Comparison of ENCODE assay signal across 9 cellular contexts in the genomic region with DNA sequence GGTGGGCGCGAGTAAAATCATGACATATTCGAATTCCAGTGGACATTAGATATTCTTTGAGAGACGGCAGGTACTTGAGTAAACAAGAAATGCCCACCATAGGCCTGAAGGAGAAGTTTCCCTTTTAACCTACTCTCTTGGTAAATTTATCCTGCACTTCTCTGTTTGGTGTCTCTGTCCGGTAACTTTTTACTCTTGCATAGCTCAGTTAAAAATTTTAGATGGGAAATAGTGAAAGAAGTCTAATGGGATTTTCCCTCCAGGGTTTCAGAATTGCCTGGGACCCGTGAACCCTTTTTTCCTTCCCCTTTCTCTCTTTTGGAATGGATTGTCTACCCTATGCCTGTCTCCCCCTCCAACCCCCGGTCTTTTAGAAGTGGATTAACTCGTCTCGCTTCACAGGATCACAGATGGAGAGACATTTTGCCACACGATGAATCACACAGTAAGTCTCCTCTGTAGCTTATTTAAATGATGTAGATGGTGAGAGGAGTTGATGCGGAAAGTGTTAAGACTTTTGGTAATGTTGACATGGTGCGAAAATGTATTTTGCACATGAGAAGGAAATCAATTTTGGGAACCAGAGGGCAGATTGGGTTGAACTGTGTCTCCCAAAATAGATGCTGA. TPM values are rescaled to one million over a fixed set of nuclear protein-coding genes. Genes with fewer than 3 reads are reported as not detected.
DNase-seq lines count a peak whose midpoint lies in the region; ATAC-seq, FAIRE-seq and TF ChIP-seq lines count a peak whose summit lies in the region.
"Had no signal": no experiment of that assay in that cellular context is flagged by ENCODE, and none has a peak within 500 bp of the region (broad histone marks: within the 10 kb centered on the region; RNA-seq: fewer than 3 reads in every experiment).

No MANE protein-coding gene starts in this region.

- TF ChIP-seq CTCF in GM12878 (IDR thresholded peaks at IDR 0.05 in 2 of 3, conservative IDR thresholded peaks at IDR 0.05 in 1 of 3; ENCODE audit: control insufficient read depth in 2 of 3, extremely low read depth in 1 of 3, insufficient read depth in 1 of 3, low read depth in 3 of 3, low read length in 3 of 3) = no peak
- TF ChIP-seq CTCF in mesothelial cell of epicardium (IDR thresholded peaks at IDR 0.05; ENCODE audit: unreplicated experiment) = peak; percentile 8

- H3K27me3 ChIP-seq in MG63 (no peaks in the 10 kb centered on the region), GM12878 (replicated peaks in 1 of 2; ENCODE audit: control insufficient read depth in 2 of 2, insufficient read depth in 2 of 2, low read length in 1 of 2) (no peaks in the 10 kb centered on the region)

- H3K36me3 Mint-ChIP-seq in mesothelial cell of epicardium = peaks cover 4% of the 10 kb centered on the region

- H3K9ac ChIP-seq in GM12878 (ENCODE audit: control insufficient read depth, insufficient read depth, low read length) = peak overlapping the region; percentile 53

- H3K4me2 ChIP-seq in GM12878 (ENCODE audit: control insufficient read depth, insufficient read depth) = peak overlapping the region; percentile 95

- peaks cover 12% of the 10 kb centered on the region for H3K79me2 ChIP-seq in GM12878 (ENCODE audit: control insufficient read depth, insufficient read depth, low read length)

- CTCF ChIA-PET in GM12878 (lab: Yijun Ruan, JAX) = interaction anchor here (0.6 to 3.6 kb wide), 37 partner anchors 9 to 744 kb away, joined by 3 to 17 read pairs (median 4); no protein-coding TSS in a partner anchor

- H3K27ac Mint-ChIP-seq in mesothelial cell of epicardium = peak overlapping the region; percentile 86

- 1% methylated on average over 12 of the region's 12 CpGs for WGBS in GM12878 (ENCODE audit: insufficient coverage, insufficient replicate concordance, low lambda C conversion rate, missing lambda C conversion rate)

- H3K4me1 Mint-ChIP-seq in mesothelial cell of epicardium = peaks cover 20% of the 10 kb centered on the region

- intact Hi-C loops in GM12878 (cut with micrococcal nuclease; ENCODE audit: unreplicated experiment) = loop anchor here (5.0 kb wide), 1 partner anchor 312 kb away; no protein-coding TSS in a partner anchor

- peak overlapping the region; percentile 93 for H2AFZ ChIP-seq in GM12878 (ENCODE audit: control insufficient read depth, low read depth, low read length)

- in situ Hi-C loops in GM12878 (cut with MboI) = no loop called here

- no peaks in the 10 kb centered on the region for H3K9me3 Mint-ChIP-seq in mesothelial cell of epicardium

- BruUV-seq in GM12878 (replicated peaks; lab: Mats Ljungman, UMichigan) = no TSS peak

- TF ChIP-seq EP300 in GM12878 (IDR thresholded peaks at IDR 0.05; ENCODE audit: borderline replicate concordance in 1 of 2, control insufficient read depth in 1 of 2, low read depth in 2 of 2, low read length in 2 of 2) = no peak

- H3K4me3 ChIP-seq in MG63 (peak overlapping the region; percentile 94), GM12878 (peak overlapping the region; percentile 68)

- H3K4me1 ChIP-seq in GM12878 (ENCODE audit: control insufficient read depth, insufficient read depth, low read length) = no peaks in the 10 kb centered on the region

- no peak for FAIRE-seq in GM12878 (lab: Jason Lieb, UNC)

- POLR2A ChIA-PET in GM12878 (lab: Charles Lee) = interaction anchor here (0.6 kb wide), 1 partner anchor 101 kb away, joined by 3 read pairs; no protein-coding TSS in a partner anchor

- H3K27ac ChIP-seq in GM12878 (ENCODE audit: control insufficient read depth, insufficient read depth) = peak overlapping the region; percentile 56; the same call in 1 of the 2 replicates

- no peak for TF ChIP-seq RAD21 in GM12878 (IDR thresholded peaks at IDR 0.05; ENCODE audit: insufficient read depth, low read depth, low read length)

- no peaks in the 10 kb centered on the region for H3K9me3 ChIP-seq in MG63
- no peaks in the 10 kb centered on the region for H3K9me3 ChIP-seq in GM12878 (replicated peaks; ENCODE audit: control insufficient read depth, insufficient read depth, low read length)

- DNase-seq in ELR (ENCODE audit: low read depth) (peak; percentile 41), MG63 (no peak), GM12878 (ENCODE audit: low read depth, low spot score) (no peak), mesothelial cell of epicardium (ENCODE audit: low spot score in 2 of 2, unreplicated experiment in 2 of 2) (no peak), foreskin melanocyte (no peak), HPDE6-E6E7 (ENCODE audit: extremely low spot score) (no peak)

- peak; percentile 10 for ATAC-seq in GM21423 (IDR thresholded peaks at IDR 0.05; ENCODE audit: unreplicated experiment)
- peak; percentile 32 for ATAC-seq in GM12878
- no peak for ATAC-seq in HG02938 (IDR thresholded peaks at IDR 0.05; ENCODE audit: unreplicated experiment)

- RAD21 ChIA-PET in GM12878 (lab: Charles Lee; ENCODE audit: unreplicated experiment) = interaction anchor here (0.6 to 2.2 kb wide), 9 partner anchors 9 to 517 kb away, joined by 3 to 5 read pairs (median 4); no protein-coding TSS in a partner anchor

- no peak for TF ChIP-seq POLR2A in GM12878 (IDR thresholded peaks at IDR 0.05; ENCODE audit: low read depth, low read length)

- SMC1A ChIA-PET in GM12878 (lab: Charles Lee; ENCODE audit: uncharacterized antibody, unreplicated experiment) = interaction anchor here (0.9 to 2.2 kb wide), 11 partner anchors 13 to 568 kb away, joined by 3 to 8 read pairs (median 3); no protein-coding TSS in a partner anchor

- H4K20me1 ChIP-seq in GM12878 (ENCODE audit: control insufficient read depth, insufficient read depth) = no peaks in the 10 kb centered on the region

- H3K27me3 Mint-ChIP-seq in mesothelial cell of epicardium (ENCODE audit: low read depth) = no peaks in the 10 kb centered on the region

- peak overlapping the region; percentile 82 for H3K4me3 Mint-ChIP-seq in mesothelial cell of epicardium

- H3K36me3 ChIP-seq in MG63 (peaks cover 9% of the 10 kb centered on the region), GM12878 (ENCODE audit: control insufficient read depth in 2 of 2, insufficient read depth in 2 of 2, low read length in 1 of 2) (no peaks in the 10 kb centered on the region)

TF ChIP-seq in GM12878, 131 proteins besides CTCF, POLR2A, EP300 and RAD21 (continues in another document):
- peak; percentile 47; the same call in 1 of the 2 replicates for TF ChIP-seq PAX5 (IDR thresholded peaks at IDR 0.05; ENCODE audit: borderline replicate concordance, low read depth, low read length)
- TF ChIP-seq CBFB (IDR thresholded peaks at IDR 0.05; ENCODE audit: low read depth) = peak; percentile 11; the same call in 1 of the 2 replicates
- TF ChIP-seq SUPT20H (IDR thresholded peaks at IDR 0.05; ENCODE audit: borderline replicate concordance, control insufficient read depth, low read depth, low read length) = no peak
- peak; percentile 26; the same call in 1 of the 2 replicates for TF ChIP-seq DPF2 (IDR thresholded peaks at IDR 0.05)
- no peak for TF ChIP-seq SREBF1 (IDR thresholded peaks at IDR 0.05; ENCODE audit: low read length)
- 0 out of 2 replicates have a peak, but pooled peaks have one; percentile 6 for TF ChIP-seq GABPA (IDR thresholded peaks at IDR 0.05; ENCODE audit: low read depth)

RNA-seq across cellular contexts. Expression of a gene that starts 0.5 kb away (rescaled TPM):
- 19.3 and 25.0 TPM in 2 replicates for total RNA-seq in MG63 (2014; rRNA removed; shearing (Covaris generic); ENCODE audit: low replicate concordance)
- total RNA-seq in GM12878 (2013; cell fraction: nucleolus; rRNA removed) = 27.1 and 31.0 TPM in 2 replicates
- total RNA-seq in GM12878 (2014; rRNA removed) (30.6 and 42.0 TPM in 2 replicates), GM12878 (2014; rRNA removed; fragmentation: Illumina TruSeq; extraction: Trizol) (25.4 and 28.2 TPM in 2 replicates), GM12878 (2021) (35.9 and 38.2 TPM in 2 replicates), mesothelial cell of epicardium (11.3 to 13.1 TPM (median 11.7 TPM) in 3 replicates)
- polyA plus RNA-seq in GM12878 (2011; ENCODE audit: low read depth) = 11.8 TPM
- polyA plus RNA-seq in GM12878 (2011; rRNA removed) (36.7 and 42.8 TPM in 2 replicates), GM12878 (2014; fragmentation: Illumina TruSeq; extraction: Trizol) (28.9 and 31.4 TPM in 2 replicates), GM12878 (2014; fragmentation: Nextera tagmentation; extraction: Ambion mirVana) (10 to 100 TPM; 15.6 to 28.2 TPM), GM12878 (2014; rRNA removed) (27.6 and 28.4 TPM in 2 replicates), GM12878 (2016; fragmentation: Nextera tagmentation; extraction: Ambion mirVana) (10 to 100 TPM; 54.2 to 56.2 TPM)
- 21.7 and 24.8 TPM in 2 replicates for polyA plus RNA-seq in GM12878 (2011; cell fraction: cytosol; rRNA removed)
- 38.5 and 41.2 TPM in 2 replicates for polyA plus RNA-seq in GM12878 (2011; cell fraction: nucleus; rRNA removed)
- 24.8 and 26.1 TPM in 2 replicates for polyA plus RNA-seq in GM12878 (2012)
- polyA minus RNA-seq in GM12878 (2011; rRNA and poly(A)+ RNA removed) = 26.4 and 26.6 TPM in 2 replicates
- polyA minus RNA-seq in GM12878 (2011; cell fraction: cytosol; rRNA and poly(A)+ RNA removed) = 6.8 TPM in 2 replicates
- polyA minus RNA-seq in GM12878 (2011; cell fraction: nucleus; rRNA and poly(A)+ RNA removed) = 19.9 and 28.6 TPM in 2 replicates

RNA-seq across cellular contexts. Expression of a gene that starts 7.6 kb away (rescaled TPM):
- not detected in 2 replicates for total RNA-seq in MG63 (2014; rRNA removed; shearing (Covaris generic); ENCODE audit: low replicate concordance)
- total RNA-seq in GM12878 (2013; cell fraction: nucleolus; rRNA removed) = not detected in 2 replicates
- not detected in 2 replicates for total RNA-seq in GM12878 (2014; rRNA removed)
- total RNA-seq in GM12878 (2014; rRNA removed; fragmentation: Illumina TruSeq; extraction: Trizol) = not detected in 2 replicates
- not detected in 2 replicates for total RNA-seq in GM12878 (2021)
- 0.16 TPM for polyA plus RNA-seq in GM12878 (2011; ENCODE audit: low read depth)
- not detected in 2 replicates for polyA plus RNA-seq in GM12878 (2011; rRNA removed)
- polyA plus RNA-seq in GM12878 (2011; cell fraction: cytosol; rRNA removed) = not detected in 2 replicates
- not detected in 2 replicates for polyA plus RNA-seq in GM12878 (2011; cell fraction: nucleus; rRNA removed)
- 0.35 and 0.38 TPM in 2 replicates for polyA plus RNA-seq in GM12878 (2012)
- not detected in 2 replicates for polyA plus RNA-seq in GM12878 (2014; fragmentation: Illumina TruSeq; extraction: Trizol)
- under 1 TPM; 0.10 to 0.20 TPM for polyA plus RNA-seq in GM12878 (2014; fragmentation: Nextera tagmentation; extraction: Ambion mirVana)
- not detected in 2 replicates for polyA plus RNA-seq in GM12878 (2014; rRNA removed)
- polyA plus RNA-seq in GM12878 (2016; fragmentation: Nextera tagmentation; extraction: Ambion mirVana) = under 1 TPM; 0.44 to 0.48 TPM
- not detected in 2 replicates for polyA minus RNA-seq in GM12878 (2011; rRNA and poly(A)+ RNA removed)
- not detected in 2 replicates for polyA minus RNA-seq in GM12878 (2011; cell fraction: cytosol; rRNA and poly(A)+ RNA removed)
- not detected in 2 replicates for polyA minus RNA-seq in GM12878 (2011; cell fraction: nucleus; rRNA and poly(A)+ RNA removed)
- total RNA-seq in mesothelial cell of epicardium = not detected in 3 replicates
- total RNA-seq: subcutaneous adipose tissue had no signal
